ENCODE assay signal across 11 cellular contexts in the genomic region with DNA sequence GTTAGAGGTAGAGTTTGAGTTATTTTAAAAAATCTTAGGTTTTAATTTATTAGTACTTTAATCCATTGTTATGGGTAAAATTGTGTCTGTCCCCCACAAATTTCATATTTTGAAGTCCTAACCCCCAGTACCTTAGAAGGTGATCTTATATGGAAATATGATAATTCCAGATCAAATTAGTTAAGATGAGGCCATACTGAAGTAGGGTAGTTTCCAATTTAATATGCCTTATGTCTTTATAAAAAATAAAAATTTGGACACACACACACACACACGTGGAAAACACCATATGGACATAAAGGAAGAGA. TPM values are rescaled to one million over a fixed set of nuclear protein-coding genes. Genes with fewer than 3 reads are reported as not detected.
A peak's percentile ranks its signal among the peaks of the same experiment; 100 is the strongest.
DNase-seq lines count a peak whose midpoint lies in the region; ATAC-seq and TF ChIP-seq lines count a peak whose summit lies in the region.
"Had no signal": no experiment of that assay in that cellular context is flagged by ENCODE, and none has a peak within 500 bp of the region (broad histone marks: within the 10 kb centered on the region; RNA-seq: fewer than 3 reads in every experiment).

No MANE protein-coding gene starts in this region.

- peak overlapping the region; percentile 72 for H3K4me2 ChIP-seq in PC-3 (ENCODE audit: low read length)

- H3K9me2 ChIP-seq in PC-3 (replicated peaks; ENCODE audit: low read length), result no peaks in the 10 kb centered on the region

- DNase-seq in Calu3 (no peak), PC-3 (no peak), glutamatergic neuron (no peak), NCI-H187 treated with DMSO at 0.1 percent for 48 hours (lab: John Stamatoyannopoulos, UW) (no peak)
- DNase-seq in naive thymus-derived CD4-positive, alpha-beta T cell, result no peak
- no peak for DNase-seq in activated CD8-positive, alpha-beta memory T cell treated with anti-CD3 and anti-CD28 coated beads for 24 hours
- DNase-seq: NCI-H2029 had no signal

- no peak overlapping the region for H3K9ac ChIP-seq in PC-3 (ENCODE audit: low read length)

- H3K4me3 Mint-ChIP-seq in Calu3 (ENCODE audit: low read depth, unreplicated experiment) (peak overlapping the region; percentile 39), glutamatergic neuron (ENCODE audit: unreplicated experiment) (no peak overlapping the region)
- no peak overlapping the region for H3K4me3 Mint-ChIP-seq in naive thymus-derived CD4-positive, alpha-beta T cell

- H3K27ac Mint-ChIP-seq in Calu3 (ENCODE audit: unreplicated experiment) (no peak overlapping the region), glutamatergic neuron (ENCODE audit: unreplicated experiment) (no peak overlapping the region)
- H3K27ac Mint-ChIP-seq in naive thymus-derived CD4-positive, alpha-beta T cell, result no peak overlapping the region

- H3K4me1 ChIP-seq in PC-3 (ENCODE audit: insufficient read depth, low read length), result peaks cover 19% of the 10 kb centered on the region
- H3K4me1 ChIP-seq in naive thymus-derived CD4-positive, alpha-beta T cell (ENCODE audit: control insufficient read depth in 2 of 2, insufficient read depth in 2 of 2, low read length in 2 of 2), result no peaks in the 10 kb centered on the region
- H3K4me1 ChIP-seq: BLaER1 treated with 17β-estradiol and CSF1 and Interleukin-3, amounts not matched to agents 10 nM and 100 nM had no signal

- peak overlapping the region; percentile 46; the same call in 1 of the 2 replicates for H2AFZ ChIP-seq in PC-3 (ENCODE audit: low read length)

- intact Hi-C loops in Calu3 (cut with micrococcal nuclease; ENCODE audit: unreplicated experiment) (loop anchor here (1.0 to 5.0 kb wide), 6 partner anchors 44 to 273 kb away; a partner anchor contains a TSS), PC-3 (cut with micrococcal nuclease) (loop anchor here (1.0 to 10.0 kb wide), 6 partner anchors 98 to 756 kb away; a partner anchor contains a TSS)
- intact Hi-C loops in naive thymus-derived CD4-positive, alpha-beta T cell (cut with micrococcal nuclease), result loop anchor here (1.0 to 5.0 kb wide), 9 partner anchors 119 to 758 kb away; a partner anchor contains a TSS

- H3K36me3 Mint-ChIP-seq in Calu3 (ENCODE audit: insufficient read depth, unreplicated experiment) (no peaks in the 10 kb centered on the region), glutamatergic neuron (ENCODE audit: unreplicated experiment) (no peaks in the 10 kb centered on the region)
- H3K36me3 Mint-ChIP-seq in naive thymus-derived CD4-positive, alpha-beta T cell, result no peaks in the 10 kb centered on the region

- H3K9me3 Mint-ChIP-seq in Calu3 (ENCODE audit: low read depth, unreplicated experiment) (peaks cover 2% of the 10 kb centered on the region), glutamatergic neuron (ENCODE audit: unreplicated experiment) (peaks cover 2% of the 10 kb centered on the region)
- no peaks in the 10 kb centered on the region for H3K9me3 Mint-ChIP-seq in naive thymus-derived CD4-positive, alpha-beta T cell

- H3K36me3 ChIP-seq in PC-3 (ENCODE audit: low read depth, low read length), result no peaks in the 10 kb centered on the region
- no peaks in the 10 kb centered on the region for H3K36me3 ChIP-seq in naive thymus-derived CD4-positive, alpha-beta T cell (ENCODE audit: control insufficient read depth in 2 of 3, insufficient read depth in 3 of 3, low read length in 3 of 3)
- H3K36me3 ChIP-seq: BLaER1 treated with 17β-estradiol and CSF1 and Interleukin-3, amounts not matched to agents 10 nM and 100 nM had no signal

- POLR2A ChIA-PET in PC-3 (lab: Charles Lee; ENCODE audit: unreplicated experiment), result no interaction called here
- POLR2A ChIA-PET in naive thymus-derived CD4-positive, alpha-beta T cell (lab: Charles Lee), result interaction anchor here (1.1 kb wide), 1 partner anchor 189 kb away, joined by 3 read pairs; no protein-coding TSS in a partner anchor

- H3F3A ChIP-seq in PC-3 (ENCODE audit: low read length, unreplicated experiment), result no peaks in the 10 kb centered on the region

- no peaks in the 10 kb centered on the region for H3K27me3 ChIP-seq in PC-3 (ENCODE audit: low read length)
- no peaks in the 10 kb centered on the region for H3K27me3 ChIP-seq in naive thymus-derived CD4-positive, alpha-beta T cell (ENCODE audit: control insufficient read depth in 2 of 2, insufficient read depth in 2 of 2, low read length in 2 of 2)
- H3K27me3 ChIP-seq: BLaER1 treated with 17β-estradiol and CSF1 and Interleukin-3, amounts not matched to agents 10 nM and 100 nM had no signal

- H3K9me3 ChIP-seq in PC-3 (ENCODE audit: low read length), result no peaks in the 10 kb centered on the region
- no peaks in the 10 kb centered on the region for H3K9me3 ChIP-seq in naive thymus-derived CD4-positive, alpha-beta T cell (ENCODE audit: control insufficient read depth in 2 of 3, low read length in 3 of 3)

- ATAC-seq in PC-3 (peak; percentile 3; the same call in 1 of the 2 replicates), HG02588 (IDR thresholded peaks at IDR 0.05; ENCODE audit: unreplicated experiment) (no peak)
- no peak for ATAC-seq in naive thymus-derived CD4-positive, alpha-beta T cell

- H3K79me2 ChIP-seq in PC-3 (ENCODE audit: low read length), result no peaks in the 10 kb centered on the region

- CTCF ChIA-PET in Calu3 (lab: Charles Lee), result interaction anchor here (0.6 to 4.8 kb wide), 3 partner anchors 44 to 206 kb away, joined by 3 to 88 read pairs (median 5); no protein-coding TSS in a partner anchor
- CTCF ChIA-PET in PC-3 (lab: Charles Lee), result interaction anchor here (1.0 to 3.7 kb wide), 6 partner anchors 10 to 206 kb away, joined by 3 to 71 read pairs (median 6); a partner anchor contains a TSS
- CTCF ChIA-PET in naive thymus-derived CD4-positive, alpha-beta T cell (lab: Charles Lee), result interaction anchor here (0.6 to 2.6 kb wide), 5 partner anchors 10 to 983 kb away, joined by 3 to 10 read pairs (median 6); no protein-coding TSS in a partner anchor

- H3K27ac ChIP-seq in PC-3 (ENCODE audit: low read length), result no peak overlapping the region
- no peak overlapping the region for H3K27ac ChIP-seq in naive thymus-derived CD4-positive, alpha-beta T cell (ENCODE audit: low read depth, low read length)
- H3K27ac ChIP-seq: BLaER1 treated with 17β-estradiol and CSF1 and Interleukin-3, amounts not matched to agents 10 nM and 100 nM had no signal

- peaks cover 17% of the 10 kb centered on the region for H3K4me1 Mint-ChIP-seq in Calu3 (ENCODE audit: low read depth, unreplicated experiment)
- H3K4me1 Mint-ChIP-seq in glutamatergic neuron (ENCODE audit: low read depth, unreplicated experiment), result no peaks in the 10 kb centered on the region
- H3K4me1 Mint-ChIP-seq in naive thymus-derived CD4-positive, alpha-beta T cell, result peaks cover 0 to 12% (median 4%) of the 10 kb centered on the region in 7 donors

- H3K27me3 Mint-ChIP-seq in Calu3 (ENCODE audit: unreplicated experiment), result no peaks in the 10 kb centered on the region
- peaks cover 3% of the 10 kb centered on the region for H3K27me3 Mint-ChIP-seq in glutamatergic neuron (ENCODE audit: unreplicated experiment)
- H3K27me3 Mint-ChIP-seq in naive thymus-derived CD4-positive, alpha-beta T cell, result peaks cover 0 to 17% (median 0%) of the 10 kb centered on the region in 5 donors

- no peaks in the 10 kb centered on the region for H4K20me1 ChIP-seq in PC-3 (ENCODE audit: low read length)
- H4K20me1 ChIP-seq: BLaER1 treated with 17β-estradiol and CSF1 and Interleukin-3, amounts not matched to agents 10 nM and 100 nM had no signal

- TF ChIP-seq CTCF in Calu3 (IDR thresholded peaks at IDR 0.05; ENCODE audit: unreplicated experiment) (no peak), PC-3 (conservative IDR thresholded peaks at IDR 0.05; ENCODE audit: low read depth, low read length) (peak; percentile 2; the same call in 1 of the 2 replicates), glutamatergic neuron (IDR thresholded peaks at IDR 0.05; ENCODE audit: partially characterized antibody, unreplicated experiment) (peak; percentile 54)

- no peak overlapping the region for H3K4me3 ChIP-seq in PC-3 (ENCODE audit: low read length)
- no peak overlapping the region for H3K4me3 ChIP-seq in naive thymus-derived CD4-positive, alpha-beta T cell (ENCODE audit: low read length)
- H3K4me3 ChIP-seq: BLaER1 treated with 17β-estradiol and CSF1 and Interleukin-3, amounts not matched to agents 10 nM and 100 nM had no signal

- no TSS peak for BruUV-seq in Calu3 (replicated peaks; lab: Mats Ljungman, UMichigan)
- BruUV-seq in PC-3 (replicated peaks; lab: Mats Ljungman, UMichigan), result no TSS peak

RNA-seq across cellular contexts. Expression of a gene that starts 18.6 kb away (rescaled TPM):
- total RNA-seq in Calu3 (2022) (1.2 and 1.4 TPM in 2 replicates), PC-3 (2014; rRNA removed) (not detected in 2 replicates), glutamatergic neuron (ENCODE audit: unreplicated experiment) (not detected)
- total RNA-seq in naive thymus-derived CD4-positive, alpha-beta T cell, result not detected
- not detected for polyA plus RNA-seq in naive thymus-derived CD4-positive, alpha-beta T cell
- total RNA-seq: H1, NCI-H460 had no signal
- polyA plus RNA-seq: H1 had no signal
